Comparison of ENCODE assay signal across 10 cellular contexts in the genomic region with DNA sequence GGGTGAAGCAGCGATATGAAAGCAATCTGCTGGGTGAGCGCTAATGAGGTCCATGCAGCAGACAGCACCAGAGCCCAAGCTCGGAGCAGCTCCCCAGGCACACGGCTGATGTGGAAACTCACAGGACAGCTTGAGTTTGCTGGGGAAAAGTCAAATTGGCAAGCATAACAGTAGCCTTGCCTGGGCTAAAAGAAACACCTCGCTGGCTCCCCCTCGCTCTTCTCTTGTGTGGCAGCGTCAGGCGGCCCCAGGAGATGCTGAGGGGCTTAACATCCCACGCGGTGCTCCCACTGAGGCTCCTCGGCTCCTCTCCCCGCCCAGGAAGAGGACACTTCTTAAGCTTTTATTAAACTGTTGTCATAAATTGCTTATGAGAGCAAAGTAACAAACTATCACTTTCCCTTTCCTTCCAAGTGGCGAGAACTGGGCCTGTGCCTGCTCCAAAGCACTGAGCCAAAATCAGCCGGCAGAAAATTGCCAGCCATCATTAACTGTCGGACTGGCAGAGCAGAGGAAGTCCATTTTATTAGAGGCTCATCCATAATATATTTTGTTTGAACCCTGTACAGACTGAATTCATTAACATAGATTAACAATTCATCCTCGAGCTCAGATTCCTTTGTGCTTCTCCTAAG.
DNase-seq lines count a peak whose midpoint lies in the region; ATAC-seq and TF ChIP-seq lines count a peak whose summit lies in the region.
"Had no signal": no experiment of that assay in that cellular context is flagged by ENCODE, and none has a peak within 500 bp of the region (broad histone marks: within the 10 kb centered on the region; RNA-seq: fewer than 3 reads in every experiment).

No MANE protein-coding gene starts in this region.

- peak; percentile 58 to 78 (median 70) for ATAC-seq in heart left ventricle
- peak in 2 of 4 donors; percentile 27 to 45 for ATAC-seq in psoas muscle
- ATAC-seq in HG02610 (IDR thresholded peaks at IDR 0.05; ENCODE audit: unreplicated experiment), result no peak
- no peak for ATAC-seq in HG03159 (IDR thresholded peaks at IDR 0.05; ENCODE audit: unreplicated experiment)
- no peak for ATAC-seq in GM19351 (IDR thresholded peaks at IDR 0.05; ENCODE audit: unreplicated experiment)

- H3K9me3 ChIP-seq in heart left ventricle (peaks cover 0 to 9% (median 0%) of the 10 kb centered on the region in 12 donors), psoas muscle (no peaks in the 10 kb centered on the region)

- intact Hi-C loops in heart left ventricle (cut with DNase I) (no loop called here), psoas muscle (cut with DNase I) (no loop called here)

- TF ChIP-seq POLR2A in heart left ventricle (IDR thresholded peaks at IDR 0.05), result no peak

- 32 to 44% (median 40%) methylated on average over 16 of the region's 16 CpGs for WGBS in heart left ventricle, 4 donors
- WGBS in psoas muscle, 3 donors, result 10 to 20% (median 10%) methylated on average over 16 of the region's 16 CpGs

- H3K4me1 ChIP-seq in heart left ventricle (peaks cover 0 to 7% (median 0%) of the 10 kb centered on the region in 12 donors), psoas muscle (peaks cover 4% of the 10 kb centered on the region)

- peak in 10 of 14 donors; percentile 19 to 80 (median 49) for DNase-seq in C1 segment of cervical spinal cord (lab: John Stamatoyannopoulos, UW)
- DNase-seq in anterior cingulate cortex (lab: John Stamatoyannopoulos, UW), result peak in 38 of 58 donors; percentile 13 to 60 (median 30)
- DNase-seq in heart left ventricle, result peak in 1 of 5 donors; percentile 41
- no peak for DNase-seq in psoas muscle
- DNase-seq in NCI-H1092 (lab: John Stamatoyannopoulos, UW), result no peak
- DNase-seq: activated B cell treated with CpG ODN at 0.5 μM for 24 hours, NCI-H1092 treated with DMSO at 0.1 percent for 48 hours had no signal

- H3K27me3 ChIP-seq in heart left ventricle (no peaks in the 10 kb centered on the region), psoas muscle (ENCODE audit: insufficient read depth in 3 of 3, low read length in 2 of 3) (no peaks in the 10 kb centered on the region)

- H3K4me3 ChIP-seq in heart left ventricle, result peak overlapping the region in 11 of 12 donors; percentile 9 to 55 (median 45)
- H3K4me3 ChIP-seq in psoas muscle, result peak overlapping the region; percentile 59

- no peaks in the 10 kb centered on the region for H3K36me3 ChIP-seq in heart left ventricle
- H3K36me3 ChIP-seq in psoas muscle (ENCODE audit: insufficient read depth in 1 of 2, low read depth in 1 of 2), result no peaks in the 10 kb centered on the region

- peak overlapping the region in 6 of 12 donors; percentile 26 to 61 (median 50) for H3K27ac ChIP-seq in heart left ventricle
- no peak overlapping the region for H3K27ac ChIP-seq in psoas muscle

- TF ChIP-seq CTCF in heart left ventricle (IDR thresholded peaks at IDR 0.05) (peak in 3 of 12 donors; percentile 9 to 26 (median 11)), psoas muscle (IDR thresholded peaks at IDR 0.05) (no peak)

Comparison
In these comparisons a context has a peak if more than half of its experiments do, and no peak if none do; other contexts are left out.
1. DNase-seq: peak in C1 segment of cervical spinal cord (10 of 14) and anterior cingulate cortex (38 of 58); none in psoas muscle (0 of 2) and NCI-H1092 (single experiment).
2. ATAC-seq: peak in heart left ventricle (4 of 4); none in HG02610 (single experiment), HG03159 (single experiment) and GM19351 (single experiment).